21 cellular contexts compared by ENCODE assay signal in the genomic region with DNA sequence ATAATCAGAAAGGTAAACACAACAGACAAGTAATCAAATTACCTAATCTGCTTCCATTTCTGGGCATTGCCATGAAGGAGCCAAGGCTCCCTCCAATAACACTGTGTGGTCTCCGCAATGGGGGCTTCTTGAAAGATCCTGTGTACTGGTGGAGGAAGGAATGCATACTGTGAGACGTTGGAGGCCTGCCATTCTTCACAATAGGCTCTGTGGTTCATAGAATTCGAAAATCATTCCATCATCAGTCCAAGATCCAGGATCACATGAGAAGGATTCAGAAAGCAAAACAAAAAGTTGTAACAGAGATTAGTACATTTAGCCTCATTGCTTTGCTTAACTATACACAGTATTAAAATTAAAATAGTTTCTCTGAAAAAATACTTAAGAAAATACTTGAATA.
DNase-seq lines count a peak whose midpoint lies in the region; ATAC-seq and TF ChIP-seq lines count a peak whose summit lies in the region.
"Had no signal": no experiment of that assay in that cellular context is flagged by ENCODE, and none has a peak within 500 bp of the region (broad histone marks: within the 10 kb centered on the region; RNA-seq: fewer than 3 reads in every experiment).

No MANE protein-coding gene starts in this region.

- peaks cover 0 to 34% of the 10 kb centered on the region in 2 donors for H3K4me1 ChIP-seq in naive thymus-derived CD4-positive, alpha-beta T cell (ENCODE audit: control insufficient read depth in 2 of 2, insufficient read depth in 2 of 2, low read length in 2 of 2)
- H3K4me1 ChIP-seq: A549, Caco-2 had no signal

- peaks cover 0 to 24% (median 3%) of the 10 kb centered on the region in 11 donors for H3K9me3 Mint-ChIP-seq in naive thymus-derived CD4-positive, alpha-beta T cell

- peaks cover 26% of the 10 kb centered on the region for H3K4me1 Mint-ChIP-seq in T-helper 17 cell
- peaks cover 26 to 52% (median 42%) of the 10 kb centered on the region in 7 donors for H3K4me1 Mint-ChIP-seq in naive thymus-derived CD4-positive, alpha-beta T cell

- H3K27me3 ChIP-seq in naive thymus-derived CD4-positive, alpha-beta T cell (ENCODE audit: control insufficient read depth in 2 of 2, insufficient read depth in 2 of 2, low read length in 2 of 2) = no peaks in the 10 kb centered on the region

- CTCF ChIA-PET in naive thymus-derived CD4-positive, alpha-beta T cell (lab: Charles Lee) = no interaction called here

- H3K27ac ChIP-seq in 22Rv1 = peak overlapping the region; percentile 45
- H3K27ac ChIP-seq in naive thymus-derived CD4-positive, alpha-beta T cell (ENCODE audit: low read depth, low read length) = no peak overlapping the region
- H3K27ac ChIP-seq: A549, C4-2B had no signal

- intact Hi-C loops in naive thymus-derived CD4-positive, alpha-beta T cell (cut with micrococcal nuclease) = no loop called here

- no peaks in the 10 kb centered on the region for H3K27me3 Mint-ChIP-seq in T-helper 17 cell
- no peaks in the 10 kb centered on the region for H3K27me3 Mint-ChIP-seq in naive thymus-derived CD4-positive, alpha-beta T cell

- no peak for TF ChIP-seq CTCF in 22Rv1 (IDR thresholded peaks at IDR 0.05)
- TF ChIP-seq CTCF in choroid plexus epithelial cell (conservative IDR thresholded peaks at IDR 0.05; ENCODE audit: low read depth, low read length) = no peak

- peak overlapping the region; percentile 19 for H3K27ac Mint-ChIP-seq in T-helper 17 cell
- H3K27ac Mint-ChIP-seq in naive thymus-derived CD4-positive, alpha-beta T cell = peak overlapping the region in 5 of 9 donors; percentile 3 to 78 (median 22)

- H3K4me3 Mint-ChIP-seq in T-helper 17 cell = no peak overlapping the region
- H3K4me3 Mint-ChIP-seq in naive thymus-derived CD4-positive, alpha-beta T cell = no peak overlapping the region

- H3K9me3 ChIP-seq in T-helper 17 cell (ENCODE audit: control insufficient read depth, low read length, poor library complexity, severe bottlenecking) = no peaks in the 10 kb centered on the region
- no peaks in the 10 kb centered on the region for H3K9me3 ChIP-seq in naive thymus-derived CD4-positive, alpha-beta T cell (ENCODE audit: control insufficient read depth in 2 of 3, low read length in 3 of 3)
- H3K9me3 ChIP-seq: A549, Caco-2 had no signal

- H3K4me3 ChIP-seq in choroid plexus epithelial cell (ENCODE audit: low read depth, low read length) = no peak overlapping the region
- H3K4me3 ChIP-seq in naive thymus-derived CD4-positive, alpha-beta T cell (ENCODE audit: low read length) = no peak overlapping the region
- H3K4me3 ChIP-seq: A549 had no signal

- peaks cover 7% of the 10 kb centered on the region for H3K36me3 Mint-ChIP-seq in T-helper 17 cell (ENCODE audit: low read depth)
- H3K36me3 Mint-ChIP-seq in naive thymus-derived CD4-positive, alpha-beta T cell = peaks cover 4 to 41% (median 24%) of the 10 kb centered on the region in 5 donors

- POLR2A ChIA-PET in naive thymus-derived CD4-positive, alpha-beta T cell (lab: Charles Lee) = interaction anchor here (0.7 to 2.8 kb wide), 2 partner anchors 12 to 168 kb away, joined by 4 to 15 read pairs; no protein-coding TSS in a partner anchor

- no peak for DNase-seq in T-helper 17 cell
- peak; percentile 38 for DNase-seq in choroid plexus epithelial cell (ENCODE audit: low read depth)
- no peak for DNase-seq in naive thymus-derived CD4-positive, alpha-beta T cell
- DNase-seq in hepatic stellate cell (ENCODE audit: low spot score) = no peak
- no peak for DNase-seq in activated T-cell treated with anti-CD3 and anti-CD28 coated beads, Interleukin-2, amount 50 U/mL, for 1 hour
- DNase-seq: Caco-2, DMS53, H7, NCI-H1048, NCI-H1436 treated with DMSO at 0.1 percent for 48 hours, NCI-H2029 treated with DMSO at 0.1 percent for 48 hours, NCI-H2171 treated with DMSO at 0.1 percent for 48 hours, NCI-H510A, NCI-H774 had no signal

- ATAC-seq in T-helper 17 cell (no peak), GM19023 (IDR thresholded peaks at IDR 0.05; ENCODE audit: unreplicated experiment) (no peak), HG02571 (IDR thresholded peaks at IDR 0.05; ENCODE audit: unreplicated experiment) (no peak)
- ATAC-seq in naive thymus-derived CD4-positive, alpha-beta T cell = no peak
- ATAC-seq: A549, Panc1, Right ventricle myocardium inferior had no signal

- peaks cover 0 to 18% (median 0%) of the 10 kb centered on the region in 3 experiments for H3K36me3 ChIP-seq in naive thymus-derived CD4-positive, alpha-beta T cell (ENCODE audit: control insufficient read depth in 2 of 3, insufficient read depth in 3 of 3, low read length in 3 of 3)
